7 cellular contexts compared by ENCODE assay signal in the genomic region with DNA sequence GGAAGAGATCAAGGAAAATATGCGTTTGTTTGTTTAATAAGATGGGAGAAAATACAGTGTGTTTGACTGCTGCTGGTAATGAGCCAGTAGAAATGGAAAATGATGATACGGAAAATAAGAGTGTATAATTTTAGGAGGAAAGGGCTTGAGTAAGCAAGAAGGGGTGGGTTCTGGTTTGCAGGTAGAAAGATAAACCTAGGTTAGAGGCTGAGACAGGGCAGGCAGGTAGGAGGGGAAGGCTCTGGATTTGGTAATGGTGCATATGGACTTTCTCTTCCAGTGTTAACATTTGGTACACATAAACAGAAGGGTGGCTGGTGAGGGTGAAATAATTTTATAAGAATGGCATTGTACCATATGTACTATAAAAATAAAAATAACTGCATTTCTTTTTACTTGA.
DNase-seq lines count a peak whose midpoint lies in the region; ATAC-seq and TF ChIP-seq lines count a peak whose summit lies in the region.
"Not testable (repeated sequence)": the region's sequence is repeated elsewhere in the genome, so short reads cannot be mapped to it uniquely, and the experiment has no call there.

No MANE protein-coding gene starts in this region.

- not testable (repeated sequence) for H3K36me3 Mint-ChIP-seq in CD14-positive monocyte; activated CD8-positive, alpha-beta T cell treated with anti-CD3 and anti-CD28 coated beads for 36 hours (ENCODE audit: low read depth); activated naive CD4-positive, alpha-beta T cell treated with anti-CD3 and anti-CD28 coated beads, Interleukin-2, amount 10 ng/mL, durations not matched to agents 7 days and 5 days; brain; natural killer cell treated with Interleukin-12 subunit alpha and Interleukin-12 subunit beta and Interleukin-15 and Interleukin-18, amount 100 ng/mL, for 72 hours

- H3K4me3 Mint-ChIP-seq in CD14-positive monocyte (peak overlapping the region in 1 of 2 donors; percentile 62), brain (peak overlapping the region in 2 of 5 experiments; percentile 7 to 22)
- peak overlapping the region; percentile 34 for H3K4me3 Mint-ChIP-seq in activated CD8-positive, alpha-beta T cell treated with anti-CD3 and anti-CD28 coated beads for 36 hours
- not testable (repeated sequence) for H3K4me3 Mint-ChIP-seq in activated naive CD4-positive, alpha-beta T cell treated with anti-CD3 and anti-CD28 coated beads, Interleukin-2, amount 10 ng/mL, durations not matched to agents 7 days and 5 days
- H3K4me3 Mint-ChIP-seq in natural killer cell treated with Interleukin-12 subunit alpha and Interleukin-12 subunit beta and Interleukin-15 and Interleukin-18, amount 100 ng/mL, for 72 hours = peak overlapping the region; percentile 84

- CTCF ChIA-PET in activated CD8-positive, alpha-beta T cell treated with anti-CD3 and anti-CD28 coated beads for 36 hours (lab: Charles Lee); activated naive CD4-positive, alpha-beta T cell treated with anti-CD3 and anti-CD28 coated beads, Interleukin-2, amount 10 ng/mL, durations not matched to agents 7 days and 5 days (lab: Charles Lee): not testable (repeated sequence)

- ATAC-seq in SK-N-SH treated with all-trans-retinoic acid at 6 μM for 48 hours = peak; percentile 32
- peak; percentile 38 for ATAC-seq in activated CD8-positive, alpha-beta T cell treated with anti-CD3 and anti-CD28 coated beads for 36 hours
- ATAC-seq in left lobe of liver = peak; percentile 58
- not testable (repeated sequence) for ATAC-seq in natural killer cell treated with Interleukin-12 subunit alpha and Interleukin-12 subunit beta and Interleukin-15 and Interleukin-18, amount 100 ng/mL, for 72 hours

- not testable (repeated sequence) for TF ChIP-seq CTCF in CD14-positive monocyte (IDR thresholded peaks at IDR 0.05); activated CD8-positive, alpha-beta T cell treated with anti-CD3 and anti-CD28 coated beads for 36 hours (IDR thresholded peaks at IDR 0.05); brain (conservative IDR thresholded peaks at IDR 0.05)

- intact Hi-C loops in CD14-positive monocyte (cut with micrococcal nuclease); activated CD8-positive, alpha-beta T cell treated with anti-CD3 and anti-CD28 coated beads for 36 hours (cut with micrococcal nuclease): not testable (repeated sequence)

- not testable (repeated sequence) for H3K9me3 Mint-ChIP-seq in CD14-positive monocyte; activated CD8-positive, alpha-beta T cell treated with anti-CD3 and anti-CD28 coated beads for 36 hours; activated naive CD4-positive, alpha-beta T cell treated with anti-CD3 and anti-CD28 coated beads, Interleukin-2, amount 10 ng/mL, durations not matched to agents 7 days and 5 days; brain; natural killer cell treated with Interleukin-12 subunit alpha and Interleukin-12 subunit beta and Interleukin-15 and Interleukin-18, amount 100 ng/mL, for 72 hours

- H3K27ac Mint-ChIP-seq in CD14-positive monocyte = peak overlapping the region in 5 of 7 donors; percentile 83 to 90 (median 88)
- not testable (repeated sequence) for H3K27ac Mint-ChIP-seq in activated CD8-positive, alpha-beta T cell treated with anti-CD3 and anti-CD28 coated beads for 36 hours
- H3K27ac Mint-ChIP-seq in activated naive CD4-positive, alpha-beta T cell treated with anti-CD3 and anti-CD28 coated beads, Interleukin-2, amount 10 ng/mL, durations not matched to agents 7 days and 5 days = peak overlapping the region; percentile 64
- peak overlapping the region in 4 of 5 experiments; percentile 5 to 63 (median 30) for H3K27ac Mint-ChIP-seq in brain
- peak overlapping the region; percentile 66 to 82 for H3K27ac Mint-ChIP-seq in natural killer cell treated with Interleukin-12 subunit alpha and Interleukin-12 subunit beta and Interleukin-15 and Interleukin-18, amount 100 ng/mL, for 72 hours

- not testable (repeated sequence) for H3K27me3 Mint-ChIP-seq in CD14-positive monocyte (ENCODE audit: low read depth in 3 of 3); activated CD8-positive, alpha-beta T cell treated with anti-CD3 and anti-CD28 coated beads for 36 hours; activated naive CD4-positive, alpha-beta T cell treated with anti-CD3 and anti-CD28 coated beads, Interleukin-2, amount 10 ng/mL, durations not matched to agents 7 days and 5 days; brain; natural killer cell treated with Interleukin-12 subunit alpha and Interleukin-12 subunit beta and Interleukin-15 and Interleukin-18, amount 100 ng/mL, for 72 hours

- DNase-seq in CD14-positive monocyte (ENCODE audit: low spot score); activated CD8-positive, alpha-beta T cell treated with anti-CD3 and anti-CD28 coated beads for 36 hours; activated naive CD4-positive, alpha-beta T cell treated with anti-CD3 and anti-CD28 coated beads, Interleukin-2, amount 10 ng/mL, durations not matched to agents 7 days and 5 days; left lobe of liver (ENCODE audit: low spot score); natural killer cell treated with Interleukin-12 subunit alpha and Interleukin-12 subunit beta and Interleukin-15 and Interleukin-18, amount 100 ng/mL, for 72 hours (ENCODE audit: low spot score): not testable (repeated sequence)

- H3K4me1 Mint-ChIP-seq in CD14-positive monocyte = peaks cover 22% of the 10 kb centered on the region
- not testable (repeated sequence) for H3K4me1 Mint-ChIP-seq in activated CD8-positive, alpha-beta T cell treated with anti-CD3 and anti-CD28 coated beads for 36 hours (ENCODE audit: low read depth); brain
- peaks cover 11% of the 10 kb centered on the region for H3K4me1 Mint-ChIP-seq in activated naive CD4-positive, alpha-beta T cell treated with anti-CD3 and anti-CD28 coated beads, Interleukin-2, amount 10 ng/mL, durations not matched to agents 7 days and 5 days
- H3K4me1 Mint-ChIP-seq in natural killer cell treated with Interleukin-12 subunit alpha and Interleukin-12 subunit beta and Interleukin-15 and Interleukin-18, amount 100 ng/mL, for 72 hours (ENCODE audit: low read depth in 2 of 2) = peaks cover 18 to 20% of the 10 kb centered on the region in 2 donors

- POLR2A ChIA-PET in activated CD8-positive, alpha-beta T cell treated with anti-CD3 and anti-CD28 coated beads for 36 hours (lab: Charles Lee) = not testable (repeated sequence)
